In genomic region chr17:41989702-41990419, GRCh38 we compare ENCODE assay signal across 18 cellular contexts. TPM values are rescaled to one million over a fixed set of nuclear protein-coding genes. Genes with fewer than 3 reads are reported as not detected.
"Had no signal": no experiment of that assay in that cellular context is flagged by ENCODE, and none has a peak within 500 bp of the region (broad histone marks: within the 10 kb centered on the region; RNA-seq: fewer than 3 reads in every experiment).

No MANE protein-coding gene starts in this region.

- H3K9me3 ChIP-seq: gastrocnemius medialis, heart right ventricle, upper lobe of left lung had no signal

- H3K27me3 ChIP-seq: cardiac muscle cell, gastrocnemius medialis, heart right ventricle, upper lobe of left lung had no signal

- DNase-seq: activated CD4-positive, alpha-beta T cell treated with anti-CD3 and anti-CD28 coated beads, Interleukin-2, amount 50 U/mL, for 1 hour; activated CD4-positive, CD25-positive, alpha-beta regulatory T cell; activated gamma-delta T cell treated with Interleukin-2 at 50 U/mL for 16 hours; activated T-cell treated with anti-CD3 and anti-CD28 coated beads, Interleukin-2, amount 50 U/mL, for 4 hours; effector CD8-positive, alpha-beta T cell; gastrocnemius medialis; heart right ventricle; kidney; natural killer cell; T-helper 17 cell; upper lobe of left lung had no signal

- ATAC-seq: activated T-cell treated with anti-CD3 and anti-CD28 coated beads, Interleukin-2, amount 50 U/mL, for 4 hours; gastrocnemius medialis; heart right ventricle; natural killer cell; stimulated activated effector memory CD8-positive, alpha-beta T cell treated with anti-CD3 and anti-CD28 coated beads, Interleukin-12 subunit alpha, Interleukin-12 subunit beta, amount 100 ng/mL, for 72 hours; T-helper 17 cell had no signal

- H3K4me1 ChIP-seq: heart right ventricle had no signal

- H3K9me3 Mint-ChIP-seq: activated T-cell treated with anti-CD3 and anti-CD28 coated beads, Interleukin-2, amount 50 U/mL, for 4 hours; natural killer cell; stimulated activated effector memory CD8-positive, alpha-beta T cell treated with anti-CD3 and anti-CD28 coated beads, Interleukin-12 subunit alpha, Interleukin-12 subunit beta, amount 100 ng/mL, for 72 hours had no signal

- H3K27me3 Mint-ChIP-seq: T-helper 17 cell had no signal

- H3K4me3 ChIP-seq: cardiac muscle cell, coronary artery, gastrocnemius medialis, heart right ventricle, lung, skin epidermis, upper lobe of left lung had no signal

- H3K4me3 Mint-ChIP-seq: activated T-cell treated with anti-CD3 and anti-CD28 coated beads, Interleukin-2, amount 50 U/mL, for 4 hours; natural killer cell; stimulated activated effector memory CD8-positive, alpha-beta T cell treated with anti-CD3 and anti-CD28 coated beads, Interleukin-12 subunit alpha, Interleukin-12 subunit beta, amount 100 ng/mL, for 72 hours; T-helper 17 cell had no signal

- H3K27ac Mint-ChIP-seq: T-helper 17 cell had no signal

- H3K27ac ChIP-seq: cardiac muscle cell, coronary artery, epithelial cell of prostate, heart right ventricle, skin epidermis had no signal

RNA-seq across cellular contexts. Expression of gene ODAD4, which starts 59.4 kb away (rescaled TPM):
- total RNA-seq: mononuclear cell had no signal
